27 cellular contexts compared by ENCODE assay signal in genomic region chr20:10249822-10250221, GRCh38. TPM values are rescaled to one million over a fixed set of nuclear protein-coding genes. Genes with fewer than 3 reads are reported as not detected.
"Had no signal": no experiment of that assay in that cellular context is flagged by ENCODE, and none has a peak within 500 bp of the region (broad histone marks: within the 10 kb centered on the region; RNA-seq: fewer than 3 reads in every experiment).

No MANE protein-coding gene starts in this region.

- FAIRE-seq: endometrium, frontal cortex, kidney had no signal

- H3K27me3 ChIP-seq: sigmoid colon, stomach, thyroid gland, vagina had no signal

- H3K27ac ChIP-seq: esophagus squamous epithelium, psoas muscle, sigmoid colon, stomach, thyroid gland, vagina had no signal

- H3K9me3 ChIP-seq: esophagus squamous epithelium, psoas muscle, sigmoid colon, stomach, thyroid gland, vagina had no signal

- H3K4me3 Mint-ChIP-seq: effector memory CD8-positive, alpha-beta T cell; memory B cell; mesothelial cell of epicardium; naive thymus-derived CD4-positive, alpha-beta T cell; nephron; stimulated activated effector memory CD8-positive, alpha-beta T cell treated with anti-CD3 and anti-CD28 coated beads, Interleukin-12 subunit alpha, Interleukin-12 subunit beta, amount 100 ng/mL, for 72 hours had no signal

- H3K36me3 Mint-ChIP-seq: memory B cell; mesothelial cell of epicardium; naive thymus-derived CD4-positive, alpha-beta T cell; stimulated activated effector memory CD8-positive, alpha-beta T cell treated with anti-CD3 and anti-CD28 coated beads, Interleukin-12 subunit alpha, Interleukin-12 subunit beta, amount 100 ng/mL, for 72 hours had no signal

- H3K4me1 ChIP-seq: esophagus squamous epithelium, psoas muscle, sigmoid colon, stomach, thyroid gland, vagina had no signal

- H3K36me3 ChIP-seq: esophagus squamous epithelium, sigmoid colon, stomach, thyroid gland, vagina had no signal

- H3K9me3 Mint-ChIP-seq: effector memory CD8-positive, alpha-beta T cell; memory B cell; mesothelial cell of epicardium; naive thymus-derived CD4-positive, alpha-beta T cell; nephron; stimulated activated effector memory CD8-positive, alpha-beta T cell treated with anti-CD3 and anti-CD28 coated beads, Interleukin-12 subunit alpha, Interleukin-12 subunit beta, amount 100 ng/mL, for 72 hours had no signal

- ATAC-seq: effector memory CD8-positive, alpha-beta T cell; left lobe of liver; naive thymus-derived CD4-positive, alpha-beta T cell; psoas muscle; right cardiac atrium; stimulated activated effector memory CD8-positive, alpha-beta T cell treated with anti-CD3 and anti-CD28 coated beads, Interleukin-12 subunit alpha, Interleukin-12 subunit beta, amount 100 ng/mL, for 72 hours had no signal

- H3K4me1 Mint-ChIP-seq: memory B cell; mesothelial cell of epicardium; naive thymus-derived CD4-positive, alpha-beta T cell; nephron; stimulated activated effector memory CD8-positive, alpha-beta T cell treated with anti-CD3 and anti-CD28 coated beads, Interleukin-12 subunit alpha, Interleukin-12 subunit beta, amount 100 ng/mL, for 72 hours had no signal

- H3K4me3 ChIP-seq: esophagus squamous epithelium, lung, psoas muscle, sigmoid colon, stomach, thyroid gland, vagina had no signal

- DNase-seq: cortex of kidney; effector memory CD8-positive, alpha-beta T cell; erythroblast; esophagus squamous epithelium; hypothalamus; kidney; naive thymus-derived CD4-positive, alpha-beta T cell; nucleus accumbens; psoas muscle; right cardiac atrium; sigmoid colon; stimulated activated CD4-positive, alpha-beta T cell treated with anti-CD3 and anti-CD28 coated beads, Interleukin-2, amount 100 ng/mL, for 24 hours; stimulated activated CD4-positive, alpha-beta T cell treated with anti-CD3 and anti-CD28 coated beads, Interleukin-4, amount 100 ng/mL, for 24 hours; stimulated activated naive CD4-positive, alpha-beta T cell treated with Interleukin-2 at 50 U/mL for 16 hours; stomach; thyroid gland; trophoblast cell had no signal

- H3K27ac Mint-ChIP-seq: effector memory CD8-positive, alpha-beta T cell; memory B cell; mesothelial cell of epicardium; naive thymus-derived CD4-positive, alpha-beta T cell; nephron; stimulated activated effector memory CD8-positive, alpha-beta T cell treated with anti-CD3 and anti-CD28 coated beads, Interleukin-12 subunit alpha, Interleukin-12 subunit beta, amount 100 ng/mL, for 72 hours had no signal

RNA-seq across cellular contexts. Expression of gene SNAP25, which starts 31.2 kb away (rescaled TPM):
- total RNA-seq: dermis microvascular lymphatic vessel endothelial cell, left lobe of liver, psoas muscle had no signal
